21 cellular contexts compared by ENCODE assay signal in the genomic region with DNA sequence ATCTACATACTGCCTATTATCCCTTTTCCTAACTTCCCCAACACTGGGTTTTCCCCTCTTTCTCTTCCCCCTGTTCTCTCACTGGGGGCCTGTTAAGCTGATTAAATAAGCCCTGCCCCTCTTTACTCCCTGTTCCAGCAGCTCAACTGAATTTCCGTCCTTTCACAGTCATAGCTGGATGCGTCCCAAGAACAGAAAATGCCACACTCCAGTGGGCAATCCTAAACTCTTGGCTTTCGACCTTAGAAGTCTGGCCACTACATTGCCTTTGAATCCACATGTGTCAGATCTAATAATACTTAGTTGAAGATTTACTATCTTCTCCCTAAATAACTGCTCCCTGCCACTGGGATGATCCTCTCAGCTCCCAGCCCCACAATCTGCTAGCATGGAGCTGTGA. TPM values are rescaled to one million over a fixed set of nuclear protein-coding genes. Genes with fewer than 3 reads are reported as not detected.
DNase-seq lines count a peak whose midpoint lies in the region; TF ChIP-seq lines count a peak whose summit lies in the region.
"Had no signal": no experiment of that assay in that cellular context is flagged by ENCODE, and none has a peak within 500 bp of the region (broad histone marks: within the 10 kb centered on the region; RNA-seq: fewer than 3 reads in every experiment).

No MANE protein-coding gene starts in this region.

- TF ChIP-seq CTCF in spleen (IDR thresholded peaks at IDR 0.05 in 8 of 11, conservative IDR thresholded peaks at IDR 0.05 in 3 of 11) (no peak), MM.1S (IDR thresholded peaks at IDR 0.05; ENCODE audit: low read length) (no peak)

- H3K4me1 ChIP-seq in spleen (peaks cover 0 to 18% (median 6%) of the 10 kb centered on the region in 6 donors), MM.1S (ENCODE audit: low read length) (no peaks in the 10 kb centered on the region)
- H3K4me1 ChIP-seq: left lung, SJCRH30 had no signal

- peak; percentile 10 for DNase-seq in HK-2 (ENCODE audit: unreplicated experiment)
- DNase-seq in dermis blood vessel endothelial cell, result peak; percentile 87
- peak; percentile 36 for DNase-seq in medulla oblongata (ENCODE audit: extremely low spot score)
- no peak for DNase-seq in spleen
- DNase-seq in DMS79 (lab: John Stamatoyannopoulos, UW), result no peak
- DNase-seq in activated T-cell treated with anti-CD3 and anti-CD28 coated beads, Interleukin-2, amount 50 U/mL, for 1 hour, result no peak
- no peak for DNase-seq in T-helper 1 cell
- DNase-seq in MM.1S, result no peak
- DNase-seq: activated CD4-positive, alpha-beta memory T cell treated with anti-CD3 and anti-CD28 coated beads, Interleukin-2, amount 10 ng/mL, durations not matched to agents 7 days and 5 days; activated naive CD4-positive, alpha-beta T cell; amniotic stem cell; caudate nucleus; erythroblast; left lung; NCI-H1694; NCI-H2171 treated with DMSO at 0.1 percent for 48 hours; SJCRH30; stimulated activated CD4-positive, alpha-beta T cell treated with anti-CD3 and anti-CD28 coated beads, Interleukin-1b, Interleukin-23, amount 100 ng/mL, for 48 hours; stimulated activated naive B cell treated with anti-CD40 and anti-IgM and Interleukin-4, amounts not matched to agents 10 μg/mL and 1 μg/mL and 100 μg/mL, for 72 hours had no signal

- H3K36me3 ChIP-seq in spleen (no peaks in the 10 kb centered on the region), MM.1S (replicated peaks; ENCODE audit: insufficient read depth, low read length) (no peaks in the 10 kb centered on the region)
- H3K36me3 ChIP-seq: left lung, SJCRH30 had no signal

- WGBS in spleen, 5 donors, result 54 to 77% (median 69%) methylated on average over 3 of the region's 3 CpGs

- intact Hi-C loops in spleen (cut with DNase I; ENCODE audit: low total_unique reads), result no loop called here

- no peak overlapping the region for H3K4me3 ChIP-seq in spleen
- no peak overlapping the region for H3K4me3 ChIP-seq in MM.1S (ENCODE audit: low read length)
- H3K4me3 ChIP-seq: K562, left lung, SJCRH30 had no signal

- H4K20me1 ChIP-seq in MM.1S (ENCODE audit: insufficient read depth, low read length), result no peaks in the 10 kb centered on the region

- H3K9me3 ChIP-seq in spleen (peaks cover 0 to 3% (median 0%) of the 10 kb centered on the region in 8 donors), MM.1S (replicated peaks; ENCODE audit: insufficient read depth, low read length) (no peaks in the 10 kb centered on the region)
- H3K9me3 ChIP-seq: left lung, SJCRH30 had no signal

- no peak overlapping the region for H3K9ac ChIP-seq in MM.1S (ENCODE audit: low read length)

- H3K4me2 ChIP-seq in MM.1S (ENCODE audit: low read depth, low read length), result no peak overlapping the region

- H3F3A ChIP-seq in MM.1S (ENCODE audit: insufficient read depth, low read length), result no peaks in the 10 kb centered on the region

- TF ChIP-seq POLR2A in spleen (IDR thresholded peaks at IDR 0.05), result no peak

- no peaks in the 10 kb centered on the region for H3K9me2 ChIP-seq in MM.1S (replicated peaks; ENCODE audit: insufficient read depth, low read length)

- no peaks in the 10 kb centered on the region for H3K79me2 ChIP-seq in MM.1S (ENCODE audit: low read length)

- H3K27ac ChIP-seq in spleen (peak overlapping the region in 5 of 8 donors; percentile 14 to 69 (median 50)), MM.1S (ENCODE audit: low read length) (no peak overlapping the region)
- H3K27ac ChIP-seq: left lung, SJCRH30 had no signal

- no peaks in the 10 kb centered on the region for H3K27me3 ChIP-seq in spleen (replicated peaks in 1 of 7)
- H3K27me3 ChIP-seq in MM.1S (replicated peaks; ENCODE audit: insufficient read depth, low read length), result no peaks in the 10 kb centered on the region
- H3K27me3 ChIP-seq: left lung, SJCRH30 had no signal

- no peak overlapping the region for H2AFZ ChIP-seq in MM.1S (ENCODE audit: low read length)

RNA-seq across cellular contexts. Expression of gene KCNJ16, which starts 34.5 kb away (rescaled TPM):
- total RNA-seq in dermis blood vessel endothelial cell (0.60 and 1.7 TPM in 2 replicates), spleen (1 to 10 TPM in 3 of 7 donors, under 1 TPM in 4; 0.27 to 2.1 (median 0.95) TPM)
- polyA plus RNA-seq in spleen, result 1 to 10 TPM in 1 of 3 donors, under 1 TPM in 2; 0.12 to 2.2 (median 0.46) TPM
- total RNA-seq: activated CD4-positive, alpha-beta memory T cell treated with anti-CD3 and anti-CD28 coated beads, Interleukin-2, amount 10 ng/mL, durations not matched to agents 7 days and 5 days; osteoblast; SJCRH30 had no signal

RNA-seq across cellular contexts. Expression of gene KCNJ2, which starts 59.8 kb away (rescaled TPM):
- 2.7 and 11.6 TPM in 2 replicates for total RNA-seq in dermis blood vessel endothelial cell
- 10 to 100 TPM; 19.1 to 34.1 (median 25.0) TPM for total RNA-seq in spleen
- polyA plus RNA-seq in spleen, result 1 to 10 TPM in 2 of 3 donors, under 1 TPM in 1; 0.91 to 2.3 (median 1.0) TPM
- total RNA-seq: activated CD4-positive, alpha-beta memory T cell treated with anti-CD3 and anti-CD28 coated beads, Interleukin-2, amount 10 ng/mL, durations not matched to agents 7 days and 5 days; K562 had no signal
- polyA plus RNA-seq: K562 had no signal

Comparison
In these comparisons a context has a peak if more than half of its experiments do, and no peak if none do; other contexts are left out.
1. DNase-seq: peak in HK-2 (single experiment), dermis blood vessel endothelial cell (single experiment) and medulla oblongata (single experiment); none in spleen (single experiment), DMS79 (single experiment), activated T-cell treated with anti-CD3 and anti-CD28 coated beads, Interleukin-2, amount 50 U/mL, for 1 hour (single experiment), T-helper 1 cell (0 of 5) and MM.1S (single experiment).